ENCODE assay signal across 26 cellular contexts in genomic region chr10:86357041-86357440, GRCh38. TPM values are rescaled to one million over a fixed set of nuclear protein-coding genes. Genes with fewer than 3 reads are reported as not detected.
DNase-seq lines count a peak whose midpoint lies in the region; ATAC-seq and TF ChIP-seq lines count a peak whose summit lies in the region.
"Had no signal": no experiment of that assay in that cellular context is flagged by ENCODE, and none has a peak within 500 bp of the region (broad histone marks: within the 10 kb centered on the region; RNA-seq: fewer than 3 reads in every experiment).

No MANE protein-coding gene starts in this region.

- no peak for TF ChIP-seq CTCF in chondrocyte (IDR thresholded peaks at IDR 0.05)

- H3K27me3 ChIP-seq in layer of hippocampus (ENCODE audit: control insufficient read depth, insufficient read depth, low read length), result no peaks in the 10 kb centered on the region
- H3K27me3 ChIP-seq: breast epithelium, SJSA1, testis had no signal

- no peak overlapping the region for H3K27ac Mint-ChIP-seq in chondrocyte (ENCODE audit: unreplicated experiment)
- H3K27ac Mint-ChIP-seq: activated naive CD4-positive, alpha-beta T cell treated with anti-CD3 and anti-CD28 coated beads for 36 hours; activated T-cell treated with anti-CD3 and anti-CD28 coated beads, Interleukin-2, amount 50 U/mL, for 72 hours; stimulated activated effector memory CD8-positive, alpha-beta T cell treated with anti-CD3 and anti-CD28 coated beads, Interleukin-12 subunit alpha, Interleukin-12 subunit beta, amount 100 ng/mL, for 72 hours had no signal

- ATAC-seq in GM18498 (IDR thresholded peaks at IDR 0.05; ENCODE audit: unreplicated experiment), result no peak
- ATAC-seq: activated T-cell treated with anti-CD3 and anti-CD28 coated beads, Interleukin-2, amount 50 U/mL, for 72 hours; Panc1; stimulated activated effector memory CD8-positive, alpha-beta T cell treated with anti-CD3 and anti-CD28 coated beads, Interleukin-12 subunit alpha, Interleukin-12 subunit beta, amount 100 ng/mL, for 72 hours had no signal

- no peaks in the 10 kb centered on the region for H3K36me3 Mint-ChIP-seq in chondrocyte (ENCODE audit: low read depth)
- H3K36me3 Mint-ChIP-seq: stimulated activated effector memory CD8-positive, alpha-beta T cell treated with anti-CD3 and anti-CD28 coated beads, Interleukin-12 subunit alpha, Interleukin-12 subunit beta, amount 100 ng/mL, for 72 hours had no signal

- peaks cover 4% of the 10 kb centered on the region for H3K4me1 Mint-ChIP-seq in chondrocyte (ENCODE audit: low read depth)
- H3K4me1 Mint-ChIP-seq: stimulated activated effector memory CD8-positive, alpha-beta T cell treated with anti-CD3 and anti-CD28 coated beads, Interleukin-12 subunit alpha, Interleukin-12 subunit beta, amount 100 ng/mL, for 72 hours had no signal

- DNase-seq in CD1c-positive myeloid dendritic cell (ENCODE audit: extremely low spot score) (peak; percentile 68), chondrocyte (ENCODE audit: low spot score) (peak; percentile 69), superior temporal gyrus (ENCODE audit: extremely low spot score) (peak; percentile 63), NCI-H748 (lab: John Stamatoyannopoulos, UW; ENCODE audit: unreplicated experiment) (no peak)
- DNase-seq in stimulated activated CD4-positive, alpha-beta T cell treated with anti-CD3 and anti-CD28 coated beads, Interleukin-12 subunit alpha, Interleukin-12 subunit beta, amount 100 ng/mL, for 4 hours, result no peak
- DNase-seq: activated CD4-positive, alpha-beta T cell treated with anti-CD3 and anti-CD28 coated beads for 48 hours; activated naive CD4-positive, alpha-beta T cell treated with anti-CD3 and anti-CD28 coated beads for 36 hours; activated T-cell treated with anti-CD3 and anti-CD28 coated beads, Interleukin-2, amount 50 U/mL, for 72 hours; amniotic stem cell; DMS53; gastrocnemius medialis; GM23248; islet precursor cell; mesendoderm; naive B cell; NCI-H524; stimulated activated CD4-positive, alpha-beta T cell treated with anti-CD3 and anti-CD28 coated beads, Interleukin-2, amount 100 ng/mL, for 48 hours; T-helper 2 cell; testis had no signal

- H3K9me3 Mint-ChIP-seq in chondrocyte (ENCODE audit: low read depth), result peaks cover 4% of the 10 kb centered on the region
- H3K9me3 Mint-ChIP-seq: activated naive CD4-positive, alpha-beta T cell treated with anti-CD3 and anti-CD28 coated beads for 36 hours; activated T-cell treated with anti-CD3 and anti-CD28 coated beads, Interleukin-2, amount 50 U/mL, for 72 hours; stimulated activated effector memory CD8-positive, alpha-beta T cell treated with anti-CD3 and anti-CD28 coated beads, Interleukin-12 subunit alpha, Interleukin-12 subunit beta, amount 100 ng/mL, for 72 hours had no signal

- H3K27me3 Mint-ChIP-seq in chondrocyte (ENCODE audit: low read depth), result peaks cover 16% of the 10 kb centered on the region

- H3K27ac ChIP-seq in layer of hippocampus (ENCODE audit: low read depth, low read length), result peak overlapping the region; percentile 95
- H3K27ac ChIP-seq: breast epithelium, gastrocnemius medialis, GM23248, SJSA1, testis had no signal

- no peak overlapping the region for H3K4me3 Mint-ChIP-seq in chondrocyte (ENCODE audit: unreplicated experiment)
- H3K4me3 Mint-ChIP-seq: activated naive CD4-positive, alpha-beta T cell treated with anti-CD3 and anti-CD28 coated beads for 36 hours; activated T-cell treated with anti-CD3 and anti-CD28 coated beads, Interleukin-2, amount 50 U/mL, for 72 hours; naive B cell; stimulated activated effector memory CD8-positive, alpha-beta T cell treated with anti-CD3 and anti-CD28 coated beads, Interleukin-12 subunit alpha, Interleukin-12 subunit beta, amount 100 ng/mL, for 72 hours had no signal

RNA-seq across cellular contexts. Expression of gene GRID1, which starts 9.6 kb away (rescaled TPM):
- 0.60 to 2.2 TPM (median 0.62 TPM) in 3 replicates for total RNA-seq in chondrocyte
- total RNA-seq: activated naive CD4-positive, alpha-beta T cell treated with anti-CD3 and anti-CD28 coated beads for 36 hours; activated T-cell treated with anti-CD3 and anti-CD28 coated beads, Interleukin-2, amount 50 U/mL, for 72 hours; GM23248; M059J had no signal

Comparison
In these comparisons a context has a peak if more than half of its experiments do, and no peak if none do; other contexts are left out.
1. DNase-seq: peak in CD1c-positive myeloid dendritic cell (single experiment), chondrocyte (single experiment) and superior temporal gyrus (single experiment); none in stimulated activated CD4-positive, alpha-beta T cell treated with anti-CD3 and anti-CD28 coated beads, Interleukin-12 subunit alpha, Interleukin-12 subunit beta, amount 100 ng/mL, for 4 hours (single experiment) and NCI-H748 (single experiment).